9 cellular contexts compared by ENCODE assay signal in the genomic region with DNA sequence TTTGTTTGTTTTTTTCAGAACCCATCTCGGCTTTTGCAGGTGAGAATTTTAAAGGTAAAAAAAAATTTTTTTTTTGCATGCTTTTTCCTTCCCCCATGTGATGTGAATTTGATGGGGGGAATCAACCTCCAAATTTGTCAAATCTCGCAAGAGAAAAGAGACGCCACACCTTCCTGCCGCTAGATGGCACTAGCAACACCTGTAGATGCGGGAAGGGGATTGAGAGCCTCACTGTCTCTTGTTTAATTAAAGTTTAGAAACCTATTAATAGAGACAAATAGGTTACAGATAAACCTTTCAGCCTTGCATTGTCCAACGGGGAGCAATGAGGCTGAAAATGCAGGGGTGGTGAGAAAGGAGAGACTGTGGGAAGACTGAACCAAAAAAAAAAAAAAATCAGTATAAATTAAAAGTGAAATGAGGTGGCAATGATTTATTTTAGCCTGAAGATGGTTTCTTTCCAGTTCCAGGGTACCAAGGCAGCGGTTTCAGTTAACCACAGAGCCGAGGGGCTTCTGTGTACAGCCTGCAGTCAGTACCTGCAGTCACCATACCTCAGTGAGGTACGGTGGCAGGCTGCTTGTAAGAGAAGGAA.
DNase-seq lines count a peak whose midpoint lies in the region; ATAC-seq and TF ChIP-seq lines count a peak whose summit lies in the region.
"Had no signal": no experiment of that assay in that cellular context is flagged by ENCODE, and none has a peak within 500 bp of the region (broad histone marks: within the 10 kb centered on the region; RNA-seq: fewer than 3 reads in every experiment).

No MANE protein-coding gene starts in this region.

- no peak overlapping the region for H3K27ac Mint-ChIP-seq in activated CD8-positive, alpha-beta T cell treated with anti-CD3 and anti-CD28 coated beads, Interleukin-2, amount 10 ng/mL, durations not matched to agents 7 days and 5 days
- no peak overlapping the region for H3K27ac Mint-ChIP-seq in naive thymus-derived CD4-positive, alpha-beta T cell

- no peaks in the 10 kb centered on the region for H3K9me3 Mint-ChIP-seq in activated CD8-positive, alpha-beta T cell treated with anti-CD3 and anti-CD28 coated beads, Interleukin-2, amount 10 ng/mL, durations not matched to agents 7 days and 5 days (ENCODE audit: insufficient read depth)
- no peaks in the 10 kb centered on the region for H3K9me3 Mint-ChIP-seq in naive thymus-derived CD4-positive, alpha-beta T cell
- H3K9me3 Mint-ChIP-seq: activated naive CD4-positive, alpha-beta T cell treated with anti-CD3 and anti-CD28 coated beads, Interleukin-2, amount 50 U/mL, for 72 hours had no signal

- TF ChIP-seq CTCF in DND-41 (IDR thresholded peaks at IDR 0.05; ENCODE audit: borderline replicate concordance, extremely low read depth, low read length, poor library complexity, severe bottlenecking): peak; percentile 88
- peak; percentile 97 for TF ChIP-seq CTCF in epithelial cell of esophagus (IDR thresholded peaks at IDR 0.05; ENCODE audit: insufficient read depth, low read depth, low read length, missing control alignments)

- no peak overlapping the region for H3K9ac ChIP-seq in DND-41 (ENCODE audit: low read depth, low read length)

- H3K36me3 Mint-ChIP-seq in activated CD8-positive, alpha-beta T cell treated with anti-CD3 and anti-CD28 coated beads, Interleukin-2, amount 10 ng/mL, durations not matched to agents 7 days and 5 days (ENCODE audit: low read depth): no peaks in the 10 kb centered on the region
- H3K36me3 Mint-ChIP-seq in naive thymus-derived CD4-positive, alpha-beta T cell: no peaks in the 10 kb centered on the region
- H3K36me3 Mint-ChIP-seq: activated naive CD4-positive, alpha-beta T cell treated with anti-CD3 and anti-CD28 coated beads, Interleukin-2, amount 50 U/mL, for 72 hours had no signal

- peak; percentile 54 for DNase-seq in DND-41
- peak; percentile 61 for DNase-seq in HEK293T (ENCODE audit: extremely low spot score)
- peak; percentile 25 for DNase-seq in NCI-H446 treated with DMSO at 0.1 percent for 48 hours (lab: John Stamatoyannopoulos, UW)
- DNase-seq in activated CD8-positive, alpha-beta T cell treated with anti-CD3 and anti-CD28 coated beads, Interleukin-2, amount 10 ng/mL, durations not matched to agents 7 days and 5 days: peak; percentile 71
- peak; percentile 68 for DNase-seq in epithelial cell of esophagus (ENCODE audit: low read depth)
- peak in 8 of 9 donors; percentile 7 to 49 (median 40) for DNase-seq in naive thymus-derived CD4-positive, alpha-beta T cell
- peak; percentile 87 for DNase-seq in superior temporal gyrus (ENCODE audit: extremely low spot score)

- no peaks in the 10 kb centered on the region for H3K4me1 ChIP-seq in DND-41 (ENCODE audit: insufficient read depth, low read length)
- H3K4me1 ChIP-seq in naive thymus-derived CD4-positive, alpha-beta T cell (ENCODE audit: control insufficient read depth in 2 of 2, insufficient read depth in 2 of 2, low read length in 2 of 2): no peaks in the 10 kb centered on the region

- POLR2A ChIA-PET in HEK293T (lab: Yijun Ruan, JAX): no interaction called here
- POLR2A ChIA-PET in activated CD8-positive, alpha-beta T cell treated with anti-CD3 and anti-CD28 coated beads, Interleukin-2, amount 10 ng/mL, durations not matched to agents 7 days and 5 days (lab: Charles Lee): no interaction called here
- POLR2A ChIA-PET in naive thymus-derived CD4-positive, alpha-beta T cell (lab: Charles Lee): no interaction called here

- peaks cover 4% of the 10 kb centered on the region; the same call in 1 of the 2 replicates for H4K20me1 ChIP-seq in DND-41 (ENCODE audit: insufficient read depth, low read length)

- H3K79me2 ChIP-seq in DND-41 (ENCODE audit: insufficient read depth, low read length): no peaks in the 10 kb centered on the region

- no peak overlapping the region for H3K4me3 ChIP-seq in DND-41 (ENCODE audit: low read depth in 1 of 2, low read length in 2 of 2)
- H3K4me3 ChIP-seq in epithelial cell of esophagus (ENCODE audit: low read length): no peak overlapping the region
- H3K4me3 ChIP-seq in naive thymus-derived CD4-positive, alpha-beta T cell (ENCODE audit: low read length): no peak overlapping the region

- no peaks in the 10 kb centered on the region for H3K9me3 ChIP-seq in DND-41 (ENCODE audit: insufficient read depth, low read length, severe bottlenecking)
- no peaks in the 10 kb centered on the region for H3K9me3 ChIP-seq in naive thymus-derived CD4-positive, alpha-beta T cell (ENCODE audit: control insufficient read depth in 2 of 3, low read length in 3 of 3)

- intact Hi-C loops in naive thymus-derived CD4-positive, alpha-beta T cell (cut with micrococcal nuclease): loop anchor here (1.0 to 2.0 kb wide), 6 partner anchors 46 to 1442 kb away; no protein-coding TSS in a partner anchor

- H3K27me3 ChIP-seq in DND-41 (ENCODE audit: insufficient read depth, low read length, poor library complexity): peaks cover 15% of the 10 kb centered on the region
- no peaks in the 10 kb centered on the region for H3K27me3 ChIP-seq in naive thymus-derived CD4-positive, alpha-beta T cell (ENCODE audit: control insufficient read depth in 2 of 2, insufficient read depth in 2 of 2, low read length in 2 of 2)

- no peaks in the 10 kb centered on the region for H3K36me3 ChIP-seq in DND-41 (ENCODE audit: insufficient read depth, low read length)
- no peaks in the 10 kb centered on the region for H3K36me3 ChIP-seq in naive thymus-derived CD4-positive, alpha-beta T cell (ENCODE audit: control insufficient read depth in 2 of 3, insufficient read depth in 3 of 3, low read length in 3 of 3)

- no peak overlapping the region for H3K4me2 ChIP-seq in DND-41 (ENCODE audit: insufficient read depth, low read length)

- no peak overlapping the region for H3K27ac ChIP-seq in DND-41 (ENCODE audit: low read length)
- H3K27ac ChIP-seq in naive thymus-derived CD4-positive, alpha-beta T cell (ENCODE audit: low read depth, low read length): no peak overlapping the region

- ATAC-seq in DND-41 (ENCODE audit: insufficient read depth, low read depth) (0 out of 3 replicates have a peak, but pooled peaks have one; percentile 48), GM18520 (IDR thresholded peaks at IDR 0.05; ENCODE audit: unreplicated experiment) (no peak)
- no peak for ATAC-seq in activated CD8-positive, alpha-beta T cell treated with anti-CD3 and anti-CD28 coated beads, Interleukin-2, amount 10 ng/mL, durations not matched to agents 7 days and 5 days
- peak; percentile 49 for ATAC-seq in naive thymus-derived CD4-positive, alpha-beta T cell
- ATAC-seq: activated naive CD4-positive, alpha-beta T cell treated with anti-CD3 and anti-CD28 coated beads, Interleukin-2, amount 50 U/mL, for 72 hours had no signal

- CTCF ChIA-PET in HEK293T (lab: Yijun Ruan, JAX): no interaction called here
- CTCF ChIA-PET in activated CD8-positive, alpha-beta T cell treated with anti-CD3 and anti-CD28 coated beads, Interleukin-2, amount 10 ng/mL, durations not matched to agents 7 days and 5 days (lab: Charles Lee): interaction anchor here (1.9 kb wide), 1 partner anchor 10 kb away, joined by 5 read pairs; no protein-coding TSS in a partner anchor
- CTCF ChIA-PET in naive thymus-derived CD4-positive, alpha-beta T cell (lab: Charles Lee): interaction anchor here (0.8 kb wide), 1 partner anchor 159 kb away, joined by 4 read pairs; no protein-coding TSS in a partner anchor

- peaks cover 2% of the 10 kb centered on the region for H3K4me1 Mint-ChIP-seq in activated CD8-positive, alpha-beta T cell treated with anti-CD3 and anti-CD28 coated beads, Interleukin-2, amount 10 ng/mL, durations not matched to agents 7 days and 5 days (ENCODE audit: low read depth)
- peaks cover 0 to 12% (median 8%) of the 10 kb centered on the region in 7 donors for H3K4me1 Mint-ChIP-seq in naive thymus-derived CD4-positive, alpha-beta T cell

- H3K4me3 Mint-ChIP-seq in activated CD8-positive, alpha-beta T cell treated with anti-CD3 and anti-CD28 coated beads, Interleukin-2, amount 10 ng/mL, durations not matched to agents 7 days and 5 days: no peak overlapping the region
- H3K4me3 Mint-ChIP-seq in naive thymus-derived CD4-positive, alpha-beta T cell: peak overlapping the region in 1 of 10 donors; percentile 25

- H2AFZ ChIP-seq in DND-41 (ENCODE audit: low read depth, low read length): no peak overlapping the region

- peaks cover 23% of the 10 kb centered on the region for H3K27me3 Mint-ChIP-seq in activated CD8-positive, alpha-beta T cell treated with anti-CD3 and anti-CD28 coated beads, Interleukin-2, amount 10 ng/mL, durations not matched to agents 7 days and 5 days (ENCODE audit: low read depth)
- H3K27me3 Mint-ChIP-seq in naive thymus-derived CD4-positive, alpha-beta T cell: peaks cover 27 to 54% (median 35%) of the 10 kb centered on the region in 5 donors

TF ChIP-seq in HEK293T, 16 proteins besides CTCF, POLR2A, EP300 and RAD21:
- no peak for TF ChIP-seq CTBP1 (IDR thresholded peaks at IDR 0.05; ENCODE audit: borderline replicate concordance)
- TF ChIP-seq L3MBTL2 (conservative IDR thresholded peaks at IDR 0.05): no peak
- TF ChIP-seq, protein P1, sequence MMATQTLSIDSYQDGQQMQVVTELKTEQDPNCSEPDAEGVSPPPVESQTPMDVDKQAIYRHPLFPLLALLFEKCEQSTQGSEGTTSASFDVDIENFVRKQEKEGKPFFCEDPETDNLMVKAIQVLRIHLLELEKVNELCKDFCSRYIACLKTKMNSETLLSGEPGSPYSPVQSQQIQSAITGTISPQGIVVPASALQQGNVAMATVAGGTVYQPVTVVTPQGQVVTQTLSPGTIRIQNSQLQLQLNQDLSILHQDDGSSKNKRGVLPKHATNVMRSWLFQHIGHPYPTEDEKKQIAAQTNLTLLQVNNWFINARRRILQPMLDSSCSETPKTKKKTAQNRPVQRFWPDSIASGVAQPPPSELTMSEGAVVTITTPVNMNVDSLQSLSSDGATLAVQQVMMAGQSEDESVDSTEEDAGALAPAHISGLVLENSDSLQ (IDR thresholded peaks at IDR 0.05): no peak
- no peak for TF ChIP-seq HDGF (IDR thresholded peaks at IDR 0.05; ENCODE audit: borderline replicate concordance)
- no peak for TF ChIP-seq NFRKB (IDR thresholded peaks at IDR 0.05)
- TF ChIP-seq FOXA1 (IDR thresholded peaks at IDR 0.05): no peak

Comparison
In these comparisons a context has a peak if more than half of its experiments do, and no peak if none do; other contexts are left out.
1. ATAC-seq: peak in DND-41 (single experiment) and naive thymus-derived CD4-positive, alpha-beta T cell (single experiment); none in activated CD8-positive, alpha-beta T cell treated with anti-CD3 and anti-CD28 coated beads, Interleukin-2, amount 10 ng/mL, durations not matched to agents 7 days and 5 days (single experiment) and GM18520 (single experiment).
2. DNase-seq: peak in every context shown above with its lines; median percentile 87 in superior temporal gyrus; 71 in activated CD8-positive, alpha-beta T cell treated with anti-CD3 and anti-CD28 coated beads, Interleukin-2, amount 10 ng/mL, durations not matched to agents 7 days and 5 days; 68 in epithelial cell of esophagus; 61 in HEK293T; 54 in DND-41; 40 in naive thymus-derived CD4-positive, alpha-beta T cell; 25 in NCI-H446 treated with DMSO at 0.1 percent for 48 hours.